In genomic region chr5:77631166-77631582, GRCh38 we compare ENCODE assay signal across 8 cellular contexts. TPM values are rescaled to one million over a fixed set of nuclear protein-coding genes. Genes with fewer than 3 reads are reported as not detected.
DNase-seq lines count a peak whose midpoint lies in the region; ATAC-seq and TF ChIP-seq lines count a peak whose summit lies in the region.

No MANE protein-coding gene starts in this region.

- no peak overlapping the region for H2AFZ ChIP-seq in IMR-90 (replicated peaks; ENCODE audit: low read length, poor library complexity)

- no peak overlapping the region for H3K27ac ChIP-seq in CD8-positive, alpha-beta memory T cell (ENCODE audit: low read depth, low read length)
- no peak overlapping the region for H3K27ac ChIP-seq in IMR-90 (ENCODE audit: insufficient read depth, low read length)

- H3K4me2 ChIP-seq in IMR-90 (ENCODE audit: low read depth, low read length): peak overlapping the region; percentile 43; the same call in 1 of the 2 replicates

- no peak overlapping the region for H3K56ac ChIP-seq in IMR-90 (ENCODE audit: extremely low read depth, insufficient read depth, low read length)

- no CpG with 5 or more reads among the region's 13 CpGs for WGBS in IMR-90 (ENCODE audit: extremely low coverage in 2 of 2, insufficient read length in 1 of 2), 2 experiments
- WGBS in lower leg skin, 2 donors: 10% methylated on average over 13 of the region's 13 CpGs

- peaks cover 4% of the 10 kb centered on the region for H3K9me3 ChIP-seq in CD8-positive, alpha-beta memory T cell (ENCODE audit: low read length)
- peaks cover 17% of the 10 kb centered on the region; the same call in 1 of the 2 replicates for H3K9me3 ChIP-seq in IMR-90 (ENCODE audit: control insufficient read depth, insufficient read depth, low read length)

- no peak for TF ChIP-seq RAD21 in IMR-90 (IDR thresholded peaks at IDR 0.05; ENCODE audit: low read length)

- H3K79me1 ChIP-seq in IMR-90 (ENCODE audit: low read depth in 1 of 2, low read length in 2 of 2): no peaks in the 10 kb centered on the region

- no peak overlapping the region for H3K18ac ChIP-seq in IMR-90 (ENCODE audit: low read depth, low read length)

- peaks cover 3% of the 10 kb centered on the region; the same call in 1 of the 2 replicates for H3K9me1 ChIP-seq in IMR-90 (ENCODE audit: insufficient read depth, low read length)

- no peak overlapping the region for H2BK5ac ChIP-seq in IMR-90 (ENCODE audit: low read depth, low read length, poor library complexity, severe bottlenecking)

- H3K27me3 Mint-ChIP-seq in CD8-positive, alpha-beta memory T cell: peaks cover 77 to 85% of the 10 kb centered on the region in 2 donors
- H3K27me3 Mint-ChIP-seq in glutamatergic neuron (ENCODE audit: unreplicated experiment): peaks cover 30% of the 10 kb centered on the region

- intact Hi-C loops in IMR-90 (cut with micrococcal nuclease) (loop anchor here (10.0 kb wide), 1 partner anchor 486 kb away; no protein-coding TSS in a partner anchor), lower leg skin (cut with DNase I; ENCODE audit: low total_unique reads) (no loop called here)

- peaks cover 21 to 39% (median 32%) of the 10 kb centered on the region in 5 donors for H3K9me3 Mint-ChIP-seq in CD8-positive, alpha-beta memory T cell
- H3K9me3 Mint-ChIP-seq in glutamatergic neuron (ENCODE audit: unreplicated experiment): peaks cover 17% of the 10 kb centered on the region

- no peak overlapping the region for H2AK9ac ChIP-seq in IMR-90 (replicated peaks; ENCODE audit: low read depth, low read length, poor library complexity)

- H3K14ac ChIP-seq in IMR-90 (replicated peaks; ENCODE audit: low read depth, low read length): no peak overlapping the region

- no peak overlapping the region for H2BK20ac ChIP-seq in IMR-90 (ENCODE audit: low read depth, low read length)

- CTCF ChIA-PET in CD8-positive, alpha-beta memory T cell (lab: Charles Lee): interaction anchor here (1.0 to 1.7 kb wide), 2 partner anchors 8 to 1502 kb away, joined by 3 to 4 read pairs; no protein-coding TSS in a partner anchor
- CTCF ChIA-PET in IMR-90 (lab: Yijun Ruan, JAX): no interaction called here

- no peak for DNase-seq in CD8-positive, alpha-beta memory T cell
- DNase-seq in IMR-90 (no peak), glutamatergic neuron (no peak), cortex of kidney (lab: John Stamatoyannopoulos, UW) (no peak), Ammon's horn (ENCODE audit: low spot score) (no peak), NCI-H2029 (lab: John Stamatoyannopoulos, UW) (no peak), lower leg skin (ENCODE audit: low spot score in 2 of 2) (no peak)

- no peak for TF ChIP-seq CTCF in IMR-90 (conservative IDR thresholded peaks at IDR 0.05; ENCODE audit: low read depth, low read length)
- TF ChIP-seq CTCF in glutamatergic neuron (IDR thresholded peaks at IDR 0.05; ENCODE audit: partially characterized antibody, unreplicated experiment): no peak
- TF ChIP-seq CTCF in lower leg skin (IDR thresholded peaks at IDR 0.05): no peak

- no peak overlapping the region for H2BK120ac ChIP-seq in IMR-90 (ENCODE audit: low read depth, low read length)

- H4K5ac ChIP-seq in IMR-90 (ENCODE audit: low read depth, low read length): no peak overlapping the region

- no peak overlapping the region for H2AK5ac ChIP-seq in IMR-90 (ENCODE audit: low read depth, low read length)

- no peak overlapping the region for H2BK15ac ChIP-seq in IMR-90 (ENCODE audit: low read depth, low read length)

- no peak for TF ChIP-seq POLR2A in IMR-90 (IDR thresholded peaks at IDR 0.05; ENCODE audit: low read depth, low read length)
- TF ChIP-seq POLR2A in lower leg skin (IDR thresholded peaks at IDR 0.05): no peak

- H4K8ac ChIP-seq in IMR-90 (ENCODE audit: low read depth in 2 of 2, low read length in 2 of 2): no peak overlapping the region

- no peak overlapping the region for H4K91ac ChIP-seq in IMR-90 (ENCODE audit: insufficient read depth, low read depth, low read length)

- peak overlapping the region; percentile 71 to 85 (median 81) for H3K4me3 Mint-ChIP-seq in CD8-positive, alpha-beta memory T cell
- peak overlapping the region; percentile 23 for H3K4me3 Mint-ChIP-seq in glutamatergic neuron (ENCODE audit: unreplicated experiment)

- dilution Hi-C loops in IMR-90 (cut with HindIII; ENCODE audit: low sequenced_read_pairs, unreplicated experiment): no loop called here

- peaks cover 21 to 32% (median 25%) of the 10 kb centered on the region in 3 donors for H3K4me1 Mint-ChIP-seq in CD8-positive, alpha-beta memory T cell
- H3K4me1 Mint-ChIP-seq in glutamatergic neuron (ENCODE audit: low read depth, unreplicated experiment): peaks cover 6% of the 10 kb centered on the region

- peak overlapping the region; percentile 22 for H3K4me3 ChIP-seq in CD8-positive, alpha-beta memory T cell (ENCODE audit: low read length)
- H3K4me3 ChIP-seq in IMR-90 (ENCODE audit: insufficient read depth, low read depth, low read length) (no peak overlapping the region), lower leg skin (ENCODE audit: low read depth, poor library complexity, severe bottlenecking) (no peak overlapping the region)

- peaks cover 0 to 7% (median 0%) of the 10 kb centered on the region in 3 donors for H3K36me3 Mint-ChIP-seq in CD8-positive, alpha-beta memory T cell
- no peaks in the 10 kb centered on the region for H3K36me3 Mint-ChIP-seq in glutamatergic neuron (ENCODE audit: unreplicated experiment)

- POLR2A ChIA-PET in CD8-positive, alpha-beta memory T cell (lab: Charles Lee): no interaction called here
- POLR2A ChIA-PET in IMR-90 (lab: Charles Lee; ENCODE audit: unreplicated experiment): no interaction called here

- 0 out of 2 replicates have a peak, but pooled peaks cover 5% of the 10 kb centered on the region for H4K20me1 ChIP-seq in IMR-90 (ENCODE audit: insufficient read depth, low read length)

- no TSS peak for BruUV-seq in IMR-90 (replicated peaks; lab: Mats Ljungman, UMichigan)

- ATAC-seq in GM21381 (IDR thresholded peaks at IDR 0.05; ENCODE audit: unreplicated experiment) (peak; percentile 33), IMR-90 (ENCODE audit: low read depth) (no peak)

- H3K4ac ChIP-seq in IMR-90 (ENCODE audit: low read depth, low read length): no peak overlapping the region

- H3K23ac ChIP-seq in IMR-90 (ENCODE audit: low read depth, low read length): no peak overlapping the region

- H3K27me3 ChIP-seq in CD8-positive, alpha-beta memory T cell (ENCODE audit: insufficient read depth, low read length, poor library complexity, severe bottlenecking): peaks cover 75% of the 10 kb centered on the region
- peaks cover 78% of the 10 kb centered on the region for H3K27me3 ChIP-seq in IMR-90 (ENCODE audit: control insufficient read depth, insufficient read depth, low read length)

- H3K4me1 ChIP-seq in CD8-positive, alpha-beta memory T cell (ENCODE audit: insufficient read depth, low read length): peaks cover 17% of the 10 kb centered on the region
- peaks cover 6% of the 10 kb centered on the region; the same call in 1 of the 2 replicates for H3K4me1 ChIP-seq in IMR-90 (ENCODE audit: control insufficient read depth, insufficient read depth, low read length)

- peak overlapping the region in 2 of 8 donors; percentile 41 to 82 for H3K27ac Mint-ChIP-seq in CD8-positive, alpha-beta memory T cell
- H3K27ac Mint-ChIP-seq in glutamatergic neuron (ENCODE audit: unreplicated experiment): no peak overlapping the region

- in situ Hi-C loops in IMR-90 (cut with MboI; ENCODE audit: low sequenced_read_pairs): no loop called here

- H3K9ac ChIP-seq in IMR-90 (ENCODE audit: low read depth, low read length): no peak overlapping the region

- no peaks in the 10 kb centered on the region for H3K36me3 ChIP-seq in CD8-positive, alpha-beta memory T cell (ENCODE audit: insufficient read depth, low read length)
- no peaks in the 10 kb centered on the region for H3K36me3 ChIP-seq in IMR-90 (ENCODE audit: control insufficient read depth, insufficient read depth, low read length)

TF ChIP-seq in IMR-90, 13 proteins besides CTCF, POLR2A, EP300 and RAD21:
- TF ChIP-seq RCOR1 (IDR thresholded peaks at IDR 0.05; ENCODE audit: insufficient replicate concordance, low read length) (no peak), MAFK (IDR thresholded peaks at IDR 0.05; ENCODE audit: low read depth, low read length) (no peak), ELK1 (IDR thresholded peaks at IDR 0.05; ENCODE audit: borderline replicate concordance, low read depth, low read length) (no peak), MXI1 (IDR thresholded peaks at IDR 0.05; ENCODE audit: borderline replicate concordance, low read depth, low read length) (no peak), RFX5 (IDR thresholded peaks at IDR 0.05; ENCODE audit: low read depth, low read length) (no peak), CHD1 (IDR thresholded peaks at IDR 0.05; ENCODE audit: low read depth, low read length) (no peak), SMC3 (IDR thresholded peaks at IDR 0.05; ENCODE audit: low read depth, low read length) (no peak), FOS (IDR thresholded peaks at IDR 0.05; ENCODE audit: low read depth, low read length) (no peak), BHLHE40 (IDR thresholded peaks at IDR 0.05; ENCODE audit: low read depth, low read length) (no peak)

RNA-seq across cellular contexts. Expression of gene OTP, which starts 7.3 kb away (rescaled TPM):
- total RNA-seq in CD8-positive, alpha-beta memory T cell: not detected
- not detected for polyA plus RNA-seq in CD8-positive, alpha-beta memory T cell
- total RNA-seq in IMR-90 (2012; rRNA removed) (not detected in 2 replicates), glutamatergic neuron (ENCODE audit: unreplicated experiment) (0.17 TPM), lower leg skin (not detected)
- polyA plus RNA-seq in IMR-90 (2012; rRNA removed): not detected in 2 replicates
- not detected in 2 replicates for polyA plus RNA-seq in IMR-90 (2012; cell fraction: cytosol; rRNA removed)
- polyA plus RNA-seq in IMR-90 (2012; cell fraction: nucleus; rRNA removed; ENCODE audit: low replicate concordance): not detected in 2 replicates
